In the genomic region with DNA sequence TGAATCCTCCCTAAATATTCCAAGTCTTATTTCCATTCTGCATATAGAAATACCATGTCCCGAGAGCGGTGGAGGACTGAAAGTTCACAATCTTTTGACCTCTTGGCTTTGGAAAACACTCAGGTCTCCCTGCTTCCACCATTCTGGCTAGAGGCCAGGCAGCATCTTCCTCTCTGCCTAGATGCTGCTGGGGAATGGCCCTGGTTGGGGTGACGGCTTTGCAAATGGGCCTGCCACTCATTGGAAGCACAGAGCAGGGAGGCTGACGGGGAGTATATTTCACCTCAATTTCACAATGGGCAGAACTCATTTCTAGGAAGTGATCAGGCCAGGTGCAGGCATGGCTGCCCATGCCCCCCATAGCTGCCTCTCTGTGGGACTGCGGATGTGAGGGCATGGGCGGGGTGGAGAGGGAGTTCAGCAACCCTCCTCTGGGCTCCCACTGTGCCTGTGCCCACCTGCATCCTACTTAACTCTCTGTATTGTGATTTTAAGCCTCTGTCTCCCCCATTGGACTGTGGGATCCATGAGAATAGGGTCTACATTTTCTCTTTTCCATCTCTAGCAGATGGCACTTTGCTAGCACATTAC, we compare ENCODE assay signal across 26 cellular contexts.
A peak's percentile ranks its signal among the peaks of the same experiment; 100 is the strongest.
DNase-seq lines count a peak whose midpoint lies in the region; FAIRE-seq and TF ChIP-seq lines count a peak whose summit lies in the region.
"Had no signal": no experiment of that assay in that cellular context is flagged by ENCODE, and none has a peak within 500 bp of the region (broad histone marks: within the 10 kb centered on the region; RNA-seq: fewer than 3 reads in every experiment).

No MANE protein-coding gene starts in this region.

- POLR2A ChIA-PET in H1 (lab: Charles Lee; ENCODE audit: partially characterized antibody): no interaction called here

- H2BK12ac ChIP-seq in H1 (ENCODE audit: low read depth, low read length) (no peak overlapping the region), mesenchymal stem cell (ENCODE audit: low read length in 2 of 2) (peak overlapping the region in 1 of 2 experiments; percentile 79)

- H3K4ac ChIP-seq in H1 (replicated peaks; ENCODE audit: insufficient read length, low read depth, low read length) (no peak overlapping the region), mesenchymal stem cell (ENCODE audit: low read depth in 1 of 2, low read length in 2 of 2) (no peak overlapping the region)

- no peak for TF ChIP-seq RAD21 in H1 (IDR thresholded peaks at IDR 0.05 in 1 of 2, conservative IDR thresholded peaks at IDR 0.05 in 1 of 2; ENCODE audit: low read depth in 2 of 2, low read length in 2 of 2)

- H3K9ac ChIP-seq in H1 (replicated peaks in 1 of 4; ENCODE audit: extremely low read depth in 1 of 4, low read depth in 3 of 4, low read length in 3 of 4) (no peak overlapping the region), mesenchymal stem cell (ENCODE audit: low read length) (peak overlapping the region; percentile 80)
- H3K9ac ChIP-seq: BLaER1 treated with 17β-estradiol and CSF1 and Interleukin-3, amounts not matched to agents 10 nM and 100 nM had no signal

- CTCF ChIA-PET in H1 (lab: Charles Lee; ENCODE audit: partially characterized antibody): interaction anchor here (0.9 kb wide), 1 partner anchor 264 kb away, joined by 3 read pairs; no protein-coding TSS in a partner anchor

- H3K4me3 ChIP-seq in H1 (ENCODE audit: extremely low read depth in 1 of 4, insufficient read depth in 2 of 4, low read depth in 3 of 4, low read length in 4 of 4) (no peak overlapping the region), mesenchymal stem cell (ENCODE audit: insufficient read depth in 1 of 2, low read depth in 1 of 2, low read length in 2 of 2) (no peak overlapping the region), vagina (no peak overlapping the region), testis (no peak overlapping the region)
- H3K4me3 ChIP-seq: A549; BLaER1 treated with 17β-estradiol and CSF1 and Interleukin-3, amounts not matched to agents 10 nM and 100 nM; GM12878; GM23338; HAP-1 had no signal

- H2AFZ ChIP-seq in H1 (ENCODE audit: low read length) (0 out of 2 replicates have a peak overlapping the region, but pooled peaks have one; percentile 23), mesenchymal stem cell (ENCODE audit: low read depth, low read length) (no peak overlapping the region)

- H3K79me1 ChIP-seq in H1 (ENCODE audit: low read depth, low read length): no peaks in the 10 kb centered on the region
- no peaks in the 10 kb centered on the region for H3K79me1 ChIP-seq in mesenchymal stem cell (replicated peaks; ENCODE audit: low read length, poor library complexity, severe bottlenecking)

- no peak overlapping the region for H2BK20ac ChIP-seq in H1 (ENCODE audit: low read length)

- 94% methylated on average over 6 of the region's 6 CpGs; no CpG with 5 or more reads in 1 of the 2 experiments for WGBS in H1 (ENCODE audit: extremely low coverage in 1 of 2, insufficient coverage in 1 of 2, insufficient read length in 1 of 2, insufficient replicate concordance in 2 of 2, low coverage in 1 of 2, low lambda C conversion rate in 2 of 2, missing lambda C conversion rate in 1 of 2), 2 experiments
- WGBS in mesenchymal stem cell: 99% methylated on average over 6 of the region's 6 CpGs
- 88 to 90% methylated on average over 6 of the region's 6 CpGs for WGBS in testis, 2 donors

- H4K5ac ChIP-seq in H1 (ENCODE audit: insufficient read length, low read depth, low read length): no peak overlapping the region

- TF ChIP-seq CTCF in H1 (IDR thresholded peaks at IDR 0.05; ENCODE audit: control extremely low read depth in 1 of 3, insufficient read depth in 1 of 3, low read depth in 1 of 3, low read length in 3 of 3): no peak
- no peak for TF ChIP-seq CTCF in vagina (IDR thresholded peaks at IDR 0.05)
- TF ChIP-seq CTCF in testis (IDR thresholded peaks at IDR 0.05): no peak

- H3K56ac ChIP-seq in H1 (replicated peaks; ENCODE audit: insufficient read length, low read depth, low read length): no peak overlapping the region

- peak; percentile 15 for DNase-seq in NCI-H2171 treated with DMSO at 0.1 percent for 48 hours (lab: John Stamatoyannopoulos, UW)
- DNase-seq in NCI-H2171 (lab: John Stamatoyannopoulos, UW): no peak
- no peak for DNase-seq in H1 (ENCODE audit: low read depth in 1 of 2, low spot score in 2 of 2)
- no peak for DNase-seq in mesenchymal stem cell
- DNase-seq in vagina (ENCODE audit: extremely low spot score in 2 of 2): no peak
- no peak for DNase-seq in DMS114 treated with DMSO at 0.1 percent for 48 hours (lab: John Stamatoyannopoulos, UW; ENCODE audit: unreplicated experiment)
- DNase-seq in NCI-H2107 (lab: John Stamatoyannopoulos, UW): no peak
- DNase-seq in testis: no peak
- DNase-seq: 8988T; ACHN; AML-193; CD4-positive, alpha-beta T cell; CD8-positive, alpha-beta memory T cell; DMS 273 treated with DMSO at 0.1 percent for 48 hours; DMS53; GDM1; HFFc6 had no signal

- FAIRE-seq in H1 (lab: Jason Lieb, UNC): no peak
- FAIRE-seq: A549, D721Med, GM12878, GM19239, H54 had no signal

- no peak overlapping the region for H3K14ac ChIP-seq in H1 (ENCODE audit: insufficient read length)
- no peak overlapping the region for H3K14ac ChIP-seq in mesenchymal stem cell (ENCODE audit: low read length in 2 of 2)

- H3K36me3 ChIP-seq in H1 (ENCODE audit: control insufficient read depth in 2 of 4, insufficient read depth in 4 of 4, low read length in 3 of 4): no peaks in the 10 kb centered on the region
- H3K36me3 ChIP-seq in mesenchymal stem cell (ENCODE audit: control insufficient read depth in 1 of 2, insufficient read depth in 2 of 2, low read depth in 1 of 2, low read length in 2 of 2): no peaks in the 10 kb centered on the region
- H3K36me3 ChIP-seq in vagina: no peaks in the 10 kb centered on the region
- H3K36me3 ChIP-seq in testis (ENCODE audit: low read depth, missing control alignments): no peaks in the 10 kb centered on the region
- H3K36me3 ChIP-seq: BE2C, HAP-1 had no signal

- H2AK5ac ChIP-seq in H1 (ENCODE audit: low read depth, low read length): no peak overlapping the region
- no peak overlapping the region for H2AK5ac ChIP-seq in mesenchymal stem cell (ENCODE audit: low read length, severe bottlenecking)

- no peaks in the 10 kb centered on the region for H3K23me2 ChIP-seq in H1 (ENCODE audit: low read depth, low read length)

- H3K23ac ChIP-seq in H1 (ENCODE audit: insufficient read length) (no peak overlapping the region), mesenchymal stem cell (ENCODE audit: low read length in 2 of 2) (no peak overlapping the region)

- no peaks in the 10 kb centered on the region for H4K20me1 ChIP-seq in H1 (replicated peaks in 1 of 2; ENCODE audit: control insufficient read depth in 1 of 2, insufficient read depth in 2 of 2, low read length in 2 of 2)
- H4K20me1 ChIP-seq: BLaER1 treated with 17β-estradiol and CSF1 and Interleukin-3, amounts not matched to agents 10 nM and 100 nM had no signal

- H3K27ac ChIP-seq in H1 (ENCODE audit: low read depth, low read length): no peak overlapping the region
- H3K27ac ChIP-seq in mesenchymal stem cell (ENCODE audit: low read length, poor library complexity, severe bottlenecking): no peak overlapping the region
- H3K27ac ChIP-seq in vagina: peak overlapping the region; percentile 18
- H3K27ac ChIP-seq in testis: no peak overlapping the region
- H3K27ac ChIP-seq: A549; BLaER1 treated with 17β-estradiol and CSF1 and Interleukin-3, amounts not matched to agents 10 nM and 100 nM had no signal

- H3K18ac ChIP-seq in H1 (ENCODE audit: extremely low read depth, low read length) (no peak overlapping the region), mesenchymal stem cell (ENCODE audit: low read depth in 1 of 2, low read length in 2 of 2) (no peak overlapping the region)

- no peak overlapping the region for H3K4me2 ChIP-seq in H1 (ENCODE audit: insufficient read depth in 1 of 2, low read depth in 2 of 2, low read length in 2 of 2)
- no peak overlapping the region for H3K4me2 ChIP-seq in mesenchymal stem cell (ENCODE audit: low read length, poor library complexity, severe bottlenecking)
- H3K4me2 ChIP-seq: A549; BLaER1 treated with 17β-estradiol and CSF1 and Interleukin-3, amounts not matched to agents 10 nM and 100 nM; GM23338 had no signal

- H2BK15ac ChIP-seq in H1 (ENCODE audit: low read length) (no peak overlapping the region), mesenchymal stem cell (ENCODE audit: low read depth, poor library complexity, severe bottlenecking) (peak overlapping the region; percentile 65)

- TF ChIP-seq POLR2A in H1 (IDR thresholded peaks at IDR 0.05; ENCODE audit: control extremely low read depth in 1 of 2, low read depth in 2 of 2, low read length in 2 of 2) (no peak), vagina (IDR thresholded peaks at IDR 0.05) (no peak), testis (IDR thresholded peaks at IDR 0.05) (no peak)

- H3K4me1 ChIP-seq in H1 (replicated peaks in 1 of 4; ENCODE audit: control insufficient read depth in 3 of 4, insufficient read depth in 4 of 4, low read length in 3 of 4) (no peaks in the 10 kb centered on the region), mesenchymal stem cell (ENCODE audit: control insufficient read depth, insufficient read depth, low read depth, low read length) (no peaks in the 10 kb centered on the region), vagina (peaks cover 31% of the 10 kb centered on the region), testis (peaks cover 3% of the 10 kb centered on the region)
- H3K4me1 ChIP-seq: A549, HAP-1 had no signal

- no peaks in the 10 kb centered on the region for H3K79me2 ChIP-seq in H1 (ENCODE audit: control insufficient read depth in 1 of 2, insufficient read depth in 2 of 2, low read length in 2 of 2)

- H2BK5ac ChIP-seq in H1 (ENCODE audit: low read depth, low read length) (no peak overlapping the region), mesenchymal stem cell (ENCODE audit: low read depth, low read length, poor library complexity, severe bottlenecking) (no peak overlapping the region)

- H4K8ac ChIP-seq in H1 (ENCODE audit: extremely low read depth, insufficient read depth, low read length) (no peak overlapping the region), mesenchymal stem cell (ENCODE audit: low read length) (peak overlapping the region; percentile 65)

- intact Hi-C loops in vagina (cut with DNase I) (no loop called here), testis (cut with DNase I; ENCODE audit: low total_unique reads) (no loop called here)

- H3K9me3 ChIP-seq in H1 (ENCODE audit: insufficient read depth in 2 of 2, low read depth in 1 of 2, low read length in 1 of 2) (no peaks in the 10 kb centered on the region), mesenchymal stem cell (ENCODE audit: control insufficient read depth, low read length) (no peaks in the 10 kb centered on the region), vagina (no peaks in the 10 kb centered on the region), testis (no peaks in the 10 kb centered on the region)
- H3K9me3 ChIP-seq: A549, BE2C, HAP-1 had no signal

- no peak for TF ChIP-seq EP300 in H1 (IDR thresholded peaks at IDR 0.05; ENCODE audit: borderline replicate concordance in 1 of 2, low read depth in 2 of 2, low read length in 2 of 2)

- no peak overlapping the region for H2BK120ac ChIP-seq in H1 (replicated peaks; ENCODE audit: low read depth, low read length)
- H2BK120ac ChIP-seq in mesenchymal stem cell (ENCODE audit: low read depth, low read length): no peak overlapping the region

- no peak overlapping the region for H4K91ac ChIP-seq in H1 (replicated peaks; ENCODE audit: insufficient read length, low read length)
- no peak overlapping the region for H4K91ac ChIP-seq in mesenchymal stem cell (ENCODE audit: low read length)

- H3K27me3 ChIP-seq in H1 (replicated peaks in 1 of 4; ENCODE audit: control insufficient read depth in 3 of 4, extremely low read depth in 1 of 4, insufficient read depth in 3 of 4, low read length in 3 of 4): no peaks in the 10 kb centered on the region
- H3K27me3 ChIP-seq in mesenchymal stem cell (ENCODE audit: control insufficient read depth in 1 of 2, insufficient read depth in 1 of 2, low read length in 2 of 2): no peaks in the 10 kb centered on the region
- no peaks in the 10 kb centered on the region for H3K27me3 ChIP-seq in vagina
- H3K27me3 ChIP-seq in testis: no peaks in the 10 kb centered on the region
- H3K27me3 ChIP-seq: BE2C; BLaER1 treated with 17β-estradiol and CSF1 and Interleukin-3, amounts not matched to agents 10 nM and 100 nM had no signal
